Comparison of ENCODE assay signal across 8 cellular contexts in the genomic region with DNA sequence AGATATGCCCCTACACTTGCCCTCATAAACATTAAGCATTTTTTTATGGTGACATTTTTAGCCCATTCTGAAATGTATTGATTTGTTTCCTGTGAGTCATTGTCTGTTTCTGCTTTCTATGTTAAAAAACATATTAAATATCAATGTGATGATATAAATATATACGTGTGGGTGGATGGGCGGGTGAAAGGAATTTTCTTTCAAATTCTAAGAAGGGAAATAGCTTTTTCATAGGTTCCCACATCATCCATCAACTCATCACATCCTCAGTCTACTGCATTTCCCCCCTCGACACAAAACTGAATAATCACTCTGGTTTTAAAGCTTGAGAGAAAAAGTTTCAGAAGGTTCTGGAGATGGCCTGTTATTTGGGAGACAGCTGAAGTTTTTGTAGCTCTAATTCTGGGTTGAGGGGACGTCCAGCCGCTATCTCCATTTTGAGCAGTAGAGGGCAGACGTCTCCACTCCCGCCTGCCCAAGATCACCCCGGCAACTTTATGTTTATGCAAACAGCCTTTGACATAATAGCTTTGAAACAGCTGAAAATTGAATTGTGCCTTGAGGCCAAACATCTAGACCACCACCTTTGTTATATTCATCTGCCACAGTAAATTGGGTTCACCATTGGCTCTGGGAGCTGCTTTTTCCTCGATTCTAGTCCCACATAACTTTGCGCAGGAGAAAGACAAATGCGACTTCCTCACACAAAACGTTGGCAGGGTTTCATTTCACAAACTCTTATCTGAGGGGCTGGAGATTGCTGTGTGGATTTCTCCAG.
A peak's percentile ranks its signal among the peaks of the same experiment; 100 is the strongest.
DNase-seq lines count a peak whose midpoint lies in the region; ATAC-seq and TF ChIP-seq lines count a peak whose summit lies in the region.

No MANE protein-coding gene starts in this region.

- peak overlapping the region; percentile 28 for H3K4me3 ChIP-seq in parathyroid adenoma (ENCODE audit: low read depth, low read length)

- TF ChIP-seq CTCF in parathyroid adenoma (IDR thresholded peaks at IDR 0.05): peak; percentile 76

- H3K9ac ChIP-seq in parathyroid adenoma: no peak overlapping the region

- DNase-seq in AG08395 (ENCODE audit: low spot score) (peak; percentile 85), RKO (ENCODE audit: low spot score) (peak; percentile 54), glomerular endothelial cell (ENCODE audit: extremely low read depth, low read depth, low spot score) (peak; percentile 55), ureter (ENCODE audit: low spot score) (peak; percentile 65)
- peak; percentile 25 for DNase-seq in activated naive CD4-positive, alpha-beta T cell treated with anti-CD3 and anti-CD28 coated beads, Interleukin-2, amount 50 U/mL, for 16 hours

- no peaks in the 10 kb centered on the region for H3K79me2 ChIP-seq in parathyroid adenoma

- H3K9me3 ChIP-seq in parathyroid adenoma (ENCODE audit: control insufficient read depth, low read length): no peaks in the 10 kb centered on the region

- peak overlapping the region; percentile 27 for H3K27ac ChIP-seq in parathyroid adenoma

- ATAC-seq in GM19023 (IDR thresholded peaks at IDR 0.05; ENCODE audit: unreplicated experiment): peak; percentile 63

- peak overlapping the region; percentile 54 for H3K4me2 ChIP-seq in parathyroid adenoma (ENCODE audit: low read length)

- H3K27me3 ChIP-seq in parathyroid adenoma (ENCODE audit: control insufficient read depth, insufficient read depth, low read length): no peaks in the 10 kb centered on the region

- H3K36me3 ChIP-seq in parathyroid adenoma (ENCODE audit: control insufficient read depth, insufficient read depth, low read length): no peaks in the 10 kb centered on the region

- no peaks in the 10 kb centered on the region for H3K4me1 ChIP-seq in parathyroid adenoma

- TF ChIP-seq EP300 in Ishikawa (IDR thresholded peaks at IDR 0.05; ENCODE audit: borderline replicate concordance): no peak

- TF ChIP-seq RAD21 in Ishikawa (IDR thresholded peaks at IDR 0.05; ENCODE audit: low read depth): peak; percentile 67

- peak overlapping the region; percentile 38 for H2AFZ ChIP-seq in parathyroid adenoma

TF ChIP-seq in Ishikawa, 13 proteins besides CTCF, POLR2A, EP300 and RAD21:
- TF ChIP-seq TAF1 (IDR thresholded peaks at IDR 0.05; ENCODE audit: low read depth) (no peak), EGR1 (IDR thresholded peaks at IDR 0.05) (no peak), CREB1 (IDR thresholded peaks at IDR 0.05; ENCODE audit: low read depth) (no peak), FOXM1 (IDR thresholded peaks at IDR 0.05; ENCODE audit: borderline replicate concordance, low read depth) (no peak), CEBPB (IDR thresholded peaks at IDR 0.05) (no peak), ZBTB7A (IDR thresholded peaks at IDR 0.05; ENCODE audit: low read depth) (no peak)
- TF ChIP-seq, protein P1, sequence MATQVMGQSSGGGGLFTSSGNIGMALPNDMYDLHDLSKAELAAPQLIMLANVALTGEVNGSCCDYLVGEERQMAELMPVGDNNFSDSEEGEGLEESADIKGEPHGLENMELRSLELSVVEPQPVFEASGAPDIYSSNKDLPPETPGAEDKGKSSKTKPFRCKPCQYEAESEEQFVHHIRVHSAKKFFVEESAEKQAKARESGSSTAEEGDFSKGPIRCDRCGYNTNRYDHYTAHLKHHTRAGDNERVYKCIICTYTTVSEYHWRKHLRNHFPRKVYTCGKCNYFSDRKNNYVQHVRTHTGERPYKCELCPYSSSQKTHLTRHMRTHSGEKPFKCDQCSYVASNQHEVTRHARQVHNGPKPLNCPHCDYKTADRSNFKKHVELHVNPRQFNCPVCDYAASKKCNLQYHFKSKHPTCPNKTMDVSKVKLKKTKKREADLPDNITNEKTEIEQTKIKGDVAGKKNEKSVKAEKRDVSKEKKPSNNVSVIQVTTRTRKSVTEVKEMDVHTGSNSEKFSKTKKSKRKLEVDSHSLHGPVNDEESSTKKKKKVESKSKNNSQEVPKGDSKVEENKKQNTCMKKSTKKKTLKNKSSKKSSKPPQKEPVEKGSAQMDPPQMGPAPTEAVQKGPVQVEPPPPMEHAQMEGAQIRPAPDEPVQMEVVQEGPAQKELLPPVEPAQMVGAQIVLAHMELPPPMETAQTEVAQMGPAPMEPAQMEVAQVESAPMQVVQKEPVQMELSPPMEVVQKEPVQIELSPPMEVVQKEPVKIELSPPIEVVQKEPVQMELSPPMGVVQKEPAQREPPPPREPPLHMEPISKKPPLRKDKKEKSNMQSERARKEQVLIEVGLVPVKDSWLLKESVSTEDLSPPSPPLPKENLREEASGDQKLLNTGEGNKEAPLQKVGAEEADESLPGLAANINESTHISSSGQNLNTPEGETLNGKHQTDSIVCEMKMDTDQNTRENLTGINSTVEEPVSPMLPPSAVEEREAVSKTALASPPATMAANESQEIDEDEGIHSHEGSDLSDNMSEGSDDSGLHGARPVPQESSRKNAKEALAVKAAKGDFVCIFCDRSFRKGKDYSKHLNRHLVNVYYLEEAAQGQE (IDR thresholded peaks at IDR 0.05; ENCODE audit: low read depth): no peak
- TF ChIP-seq, protein P2, sequence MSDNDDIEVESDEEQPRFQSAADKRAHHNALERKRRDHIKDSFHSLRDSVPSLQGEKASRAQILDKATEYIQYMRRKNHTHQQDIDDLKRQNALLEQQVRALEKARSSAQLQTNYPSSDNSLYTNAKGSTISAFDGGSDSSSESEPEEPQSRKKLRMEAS (IDR thresholded peaks at IDR 0.05): no peak
- TF ChIP-seq, protein P3, sequence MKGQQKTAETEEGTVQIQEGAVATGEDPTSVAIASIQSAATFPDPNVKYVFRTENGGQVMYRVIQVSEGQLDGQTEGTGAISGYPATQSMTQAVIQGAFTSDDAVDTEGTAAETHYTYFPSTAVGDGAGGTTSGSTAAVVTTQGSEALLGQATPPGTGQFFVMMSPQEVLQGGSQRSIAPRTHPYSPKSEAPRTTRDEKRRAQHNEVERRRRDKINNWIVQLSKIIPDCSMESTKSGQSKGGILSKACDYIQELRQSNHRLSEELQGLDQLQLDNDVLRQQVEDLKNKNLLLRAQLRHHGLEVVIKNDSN (IDR thresholded peaks at IDR 0.05): no peak

Comparison
In these comparisons a context has a peak if more than half of its experiments do, and no peak if none do; other contexts are left out.
1. Peak in every context shown above with its lines: DNase-seq, ATAC-seq, H3K4me3 ChIP-seq and H3K27ac ChIP-seq.
2. DNase-seq: peak in every context shown above with its lines; median percentile 85 in AG08395; 65 in ureter; 55 in glomerular endothelial cell; 54 in RKO; 25 in activated naive CD4-positive, alpha-beta T cell treated with anti-CD3 and anti-CD28 coated beads, Interleukin-2, amount 50 U/mL, for 16 hours.